1 cellular context compared by ENCODE assay signal in genomic region chr15:78076231-78077052, GRCh38.
TF ChIP-seq lines count a peak whose summit lies in the region.

No MANE protein-coding gene starts in this region.

TF ChIP-seq in HEK293, 187 proteins besides CTCF, POLR2A, EP300 and RAD21 (continued from another document):
- TF ChIP-seq PRDM10 (tag by site-specific recombination; IDR thresholded peaks at IDR 0.05), result no peak
- TF ChIP-seq MEIS1 (CRISPR knock-in tag; IDR thresholded peaks at IDR 0.05; ENCODE audit: borderline replicate concordance), result no peak
- no peak for TF ChIP-seq ZNF335 (tag by site-specific recombination; conservative IDR thresholded peaks at IDR 0.05)
- 0 out of 2 replicates have a peak, but pooled peaks have one; percentile 29 for TF ChIP-seq ZNF24 (tag by site-specific recombination; IDR thresholded peaks at IDR 0.05)
